ENCODE assay signal across 8 cellular contexts in the genomic region with DNA sequence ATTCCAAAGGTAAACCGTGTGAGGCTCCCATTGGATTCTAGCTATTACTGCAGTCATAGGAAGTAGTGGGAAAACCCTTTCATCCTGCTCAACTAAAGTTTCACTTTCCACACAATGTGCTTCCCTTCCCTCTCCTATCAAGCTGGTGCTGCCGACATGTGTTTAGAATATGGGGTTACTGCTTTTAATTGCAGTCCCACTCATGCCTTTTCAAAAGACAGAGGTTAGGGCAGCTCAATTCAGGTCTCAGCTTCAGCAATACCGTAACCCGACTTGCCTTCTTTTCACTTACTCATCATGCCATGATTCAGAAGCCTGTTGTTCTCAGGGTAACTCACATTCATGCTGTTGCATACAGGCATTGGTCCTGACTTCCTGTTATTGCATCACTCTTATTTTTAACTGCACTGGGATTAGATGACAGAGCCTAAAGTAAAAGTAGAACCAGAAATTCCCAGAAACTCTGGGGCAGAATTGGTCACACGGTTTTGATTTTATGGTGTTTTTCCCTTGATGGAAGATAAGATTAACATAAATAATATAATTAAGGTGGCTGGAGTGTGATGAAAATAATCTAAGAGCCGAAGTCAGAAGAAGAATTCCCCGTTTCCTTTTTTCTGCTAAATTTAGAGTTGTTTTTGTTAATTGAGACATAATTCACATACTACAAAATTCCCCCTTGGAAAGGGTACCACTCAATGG. TPM values are rescaled to one million over a fixed set of nuclear protein-coding genes. Genes with fewer than 3 reads are reported as not detected.
DNase-seq lines count a peak whose midpoint lies in the region; ATAC-seq and TF ChIP-seq lines count a peak whose summit lies in the region.

No MANE protein-coding gene starts in this region.

- intact Hi-C loops in Panc1 (cut with micrococcal nuclease; ENCODE audit: unreplicated experiment) = no loop called here
- intact Hi-C loops in colonic mucosa (cut with DNase I) = no loop called here

- no peak overlapping the region for H2AK5ac ChIP-seq in mesenchymal stem cell (ENCODE audit: low read length, severe bottlenecking)

- TF ChIP-seq CTCF in Panc1 (IDR thresholded peaks at IDR 0.05) (no peak), colonic mucosa (IDR thresholded peaks at IDR 0.05) (no peak)

- no peak overlapping the region for H3K14ac ChIP-seq in mesenchymal stem cell (ENCODE audit: low read length in 2 of 2)

- no peaks in the 10 kb centered on the region for H3K27me3 ChIP-seq in Panc1 (ENCODE audit: control insufficient read depth, insufficient read depth, low read length)
- H3K27me3 ChIP-seq in colonic mucosa = no peaks in the 10 kb centered on the region
- no peaks in the 10 kb centered on the region for H3K27me3 ChIP-seq in mesenchymal stem cell (ENCODE audit: control insufficient read depth in 1 of 2, insufficient read depth in 1 of 2, low read length in 2 of 2)

- H3K27ac ChIP-seq in Panc1 (ENCODE audit: low read length) (no peak overlapping the region; the same call in 1 of the 2 replicates), colonic mucosa (peak overlapping the region; percentile 88), mesenchymal stem cell (ENCODE audit: low read length, poor library complexity, severe bottlenecking) (peak overlapping the region; percentile 77)

- H3K23ac ChIP-seq in mesenchymal stem cell (ENCODE audit: low read length in 2 of 2) = no peak overlapping the region

- peak overlapping the region; percentile 44 for H3K4me2 ChIP-seq in mesenchymal stem cell (ENCODE audit: low read length, poor library complexity, severe bottlenecking)

- peak; percentile 88 for ATAC-seq in Panc1
- ATAC-seq in HG02870 (IDR thresholded peaks at IDR 0.05; ENCODE audit: unreplicated experiment) = no peak

- H3K36me3 ChIP-seq in Panc1 (ENCODE audit: control insufficient read depth, insufficient read depth, low read length) (no peaks in the 10 kb centered on the region), colonic mucosa (no peaks in the 10 kb centered on the region), mesenchymal stem cell (ENCODE audit: control insufficient read depth in 1 of 2, insufficient read depth in 2 of 2, low read depth in 1 of 2, low read length in 2 of 2) (no peaks in the 10 kb centered on the region)

- H3K9ac ChIP-seq in colonic mucosa (ENCODE audit: low read depth in 2 of 2, low read length in 2 of 2) (peak overlapping the region; percentile 4 to 46), mesenchymal stem cell (ENCODE audit: low read length) (peak overlapping the region; percentile 83)

- H2BK15ac ChIP-seq in mesenchymal stem cell (ENCODE audit: low read depth, poor library complexity, severe bottlenecking) = no peak overlapping the region

- 0 out of 2 replicates have a peak, but pooled peaks cover 4% of the 10 kb centered on the region for H3K4me1 ChIP-seq in Panc1 (ENCODE audit: control insufficient read depth, insufficient read depth, low read length)
- H3K4me1 ChIP-seq in colonic mucosa = peaks cover 11% of the 10 kb centered on the region
- peaks cover 1% of the 10 kb centered on the region for H3K4me1 ChIP-seq in mesenchymal stem cell (ENCODE audit: control insufficient read depth, insufficient read depth, low read depth, low read length)

- H3K4ac ChIP-seq in mesenchymal stem cell (ENCODE audit: low read depth in 1 of 2, low read length in 2 of 2) = no peak overlapping the region

- H3K4me3 ChIP-seq in Panc1 (ENCODE audit: low read depth in 2 of 2, low read length in 2 of 2) = peak overlapping the region in 1 of 2 experiments; percentile 17; a peak in 2 of 4 replicates
- no peak overlapping the region for H3K4me3 ChIP-seq in colonic mucosa
- H3K4me3 ChIP-seq in mesenchymal stem cell (ENCODE audit: insufficient read depth in 1 of 2, low read depth in 1 of 2, low read length in 2 of 2) = peak overlapping the region in 1 of 2 experiments; percentile 64

- 9% methylated on average over 3 of the region's 7 CpGs for WGBS in mesenchymal stem cell

- in situ Hi-C loops in Panc1 (cut with HindIII; ENCODE audit: low pct_unique_long_range_greater_than_20kb, low sequenced_read_pairs) = no loop called here

- H4K91ac ChIP-seq in mesenchymal stem cell (ENCODE audit: low read length) = no peak overlapping the region

- no peak overlapping the region for H2BK120ac ChIP-seq in mesenchymal stem cell (ENCODE audit: low read depth, low read length)

- peak overlapping the region; percentile 24 for H2BK5ac ChIP-seq in mesenchymal stem cell (ENCODE audit: low read depth, low read length, poor library complexity, severe bottlenecking)

- H2BK12ac ChIP-seq in mesenchymal stem cell (ENCODE audit: low read length in 2 of 2) = peak overlapping the region; percentile 52 to 57

- peak overlapping the region; percentile 37 to 93 for H3K18ac ChIP-seq in mesenchymal stem cell (ENCODE audit: low read depth in 1 of 2, low read length in 2 of 2)

- no peaks in the 10 kb centered on the region for H3K79me1 ChIP-seq in mesenchymal stem cell (replicated peaks; ENCODE audit: low read length, poor library complexity, severe bottlenecking)

- peak overlapping the region; percentile 83 for H2AFZ ChIP-seq in mesenchymal stem cell (ENCODE audit: low read depth, low read length)

- DNase-seq in NCI-H2171 treated with DMSO at 0.1 percent for 48 hours (lab: John Stamatoyannopoulos, UW) = peak; percentile 10
- DNase-seq in NCI-H2171 (lab: John Stamatoyannopoulos, UW) = no peak
- peak; percentile 86 for DNase-seq in Panc1 (ENCODE audit: low read depth, low spot score)
- no peak for DNase-seq in colonic mucosa
- DNase-seq in mesenchymal stem cell = peak; percentile 97
- no peak for DNase-seq in midbrain (lab: John Stamatoyannopoulos, UW)
- DNase-seq in UCSD-AML1 (lab: John Stamatoyannopoulos, UW; ENCODE audit: unreplicated experiment) = no peak

- POLR2A ChIA-PET in Panc1 (lab: Charles Lee) = no interaction called here

- BruUV-seq in Panc1 (replicated peaks; lab: Mats Ljungman, UMichigan) = no TSS peak

- peak overlapping the region; percentile 92 for H4K8ac ChIP-seq in mesenchymal stem cell (ENCODE audit: low read length)

- CTCF ChIA-PET in Panc1 (lab: Charles Lee) = no interaction called here

- H3K9me3 ChIP-seq in Panc1 (ENCODE audit: control insufficient read depth, insufficient read depth, low read depth, low read length) (no peaks in the 10 kb centered on the region), colonic mucosa (no peaks in the 10 kb centered on the region), mesenchymal stem cell (ENCODE audit: control insufficient read depth, low read length) (no peaks in the 10 kb centered on the region)

RNA-seq across cellular contexts. Expression of a gene that starts 45.7 kb away (rescaled TPM):
- 0.26 TPM for total RNA-seq in Panc1 (2021; ENCODE audit: unreplicated experiment)
- not detected for polyA plus RNA-seq in Panc1 (2012; ENCODE audit: insufficient read length)
- 1 to 10 TPM; 2.6 to 5.4 TPM for total RNA-seq in colonic mucosa
- polyA plus RNA-seq in mesenchymal stem cell (2013, experiment 1 of 2) = not detected
- polyA plus RNA-seq in mesenchymal stem cell (2013, experiment 2 of 2) = not detected

RNA-seq across cellular contexts. Expression of a gene that starts 52.6 kb away (rescaled TPM):
- total RNA-seq in Panc1 (2021; ENCODE audit: unreplicated experiment) = 0.15 TPM
- not detected for polyA plus RNA-seq in Panc1 (2012; ENCODE audit: insufficient read length)
- total RNA-seq in colonic mucosa = 1 to 10 TPM; 2.4 to 3.7 TPM
- polyA plus RNA-seq in mesenchymal stem cell (2013, experiment 1 of 2) = not detected
- polyA plus RNA-seq in mesenchymal stem cell (2013, experiment 2 of 2) = not detected

RNA-seq across cellular contexts. Expression of a gene that starts 59.1 kb away (rescaled TPM):
- total RNA-seq in Panc1 (2021; ENCODE audit: unreplicated experiment) (47.3 TPM), colonic mucosa (10 to 100 TPM; 33.9 to 56.5 TPM)
- polyA plus RNA-seq in Panc1 (2012; ENCODE audit: insufficient read length) = 9.2 TPM
- polyA plus RNA-seq in mesenchymal stem cell (2013, experiment 1 of 2) = 14.8 TPM
- 14.0 TPM for polyA plus RNA-seq in mesenchymal stem cell (2013, experiment 2 of 2)

Comparison
In these comparisons a context has a peak if more than half of its experiments do, and no peak if none do; other contexts are left out.
1. DNase-seq: peak in NCI-H2171 treated with DMSO at 0.1 percent for 48 hours (single experiment), Panc1 (single experiment) and mesenchymal stem cell (single experiment); none in NCI-H2171 (single experiment), colonic mucosa (single experiment), midbrain (single experiment) and UCSD-AML1 (single experiment).